7 cellular contexts compared by ENCODE assay signal in the genomic region with DNA sequence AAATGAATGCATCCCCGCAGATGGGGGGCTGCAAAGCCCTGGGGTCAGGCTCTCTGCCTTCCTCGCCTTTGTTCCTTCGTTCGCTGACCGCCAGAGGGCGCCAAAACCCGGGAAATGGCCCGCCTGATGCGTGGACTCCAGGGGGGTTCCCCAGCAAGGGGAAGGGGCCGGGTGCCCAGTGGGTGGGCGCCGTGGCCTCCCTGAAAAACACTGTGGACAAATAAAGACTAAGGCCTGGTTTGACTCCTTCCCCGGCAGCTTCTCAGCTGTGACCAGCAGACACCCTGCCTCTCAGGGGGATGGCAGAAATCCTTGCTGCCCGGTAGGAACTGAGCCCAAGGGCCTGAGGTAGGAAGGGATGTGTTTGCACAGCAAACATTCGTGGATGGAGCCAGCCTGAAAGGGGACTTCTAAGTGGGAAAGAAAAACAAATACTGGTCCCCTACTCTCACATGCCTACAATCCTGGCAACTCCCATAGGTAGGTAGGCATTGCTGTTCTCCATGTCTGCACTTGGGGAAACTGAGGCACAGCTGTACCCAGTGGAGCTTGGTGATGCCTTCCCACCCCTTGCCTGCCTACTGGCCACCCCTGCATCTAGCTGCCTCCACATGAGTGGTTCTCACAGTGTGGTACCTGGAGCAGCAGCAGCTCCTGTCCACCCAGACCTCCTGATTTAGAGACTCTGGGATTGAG. TPM values are rescaled to one million over a fixed set of nuclear protein-coding genes. Genes with fewer than 3 reads are reported as not detected.
DNase-seq lines count a peak whose midpoint lies in the region; ATAC-seq and TF ChIP-seq lines count a peak whose summit lies in the region.

No MANE protein-coding gene starts in this region.

- no peaks in the 10 kb centered on the region for H3K27me3 ChIP-seq in thoracic aorta (replicated peaks; ENCODE audit: insufficient read depth)

- ATAC-seq in thoracic aorta (ENCODE audit: insufficient number of reproducible peaks, low FRiP score, low read depth) (no peak), GM19397 (IDR thresholded peaks at IDR 0.05; ENCODE audit: unreplicated experiment) (no peak)

- in situ Hi-C loops in GM13976 (cut with MboI; ENCODE audit: low sequenced_read_pairs, unreplicated experiment) = loop anchor here (5.0 kb wide), 1 partner anchor 214 kb away; no protein-coding TSS in a partner anchor

- H3K27ac ChIP-seq in thoracic aorta = peak overlapping the region in 1 of 2 donors; percentile 75

- no peaks in the 10 kb centered on the region for H3K9me3 ChIP-seq in thoracic aorta

- peaks cover 22 to 39% of the 10 kb centered on the region in 2 donors for H3K4me1 ChIP-seq in thoracic aorta (ENCODE audit: control insufficient read depth in 1 of 2, low read depth in 2 of 2)

- TF ChIP-seq CTCF in GM13976 (IDR thresholded peaks at IDR 0.05; ENCODE audit: borderline replicate concordance, control extremely low read depth, extremely low read depth, insufficient read depth, missing control alignments) (peak; percentile 83), epithelial cell of esophagus (IDR thresholded peaks at IDR 0.05; ENCODE audit: insufficient read depth, low read depth, low read length, missing control alignments) (peak; percentile 78), thoracic aorta (IDR thresholded peaks at IDR 0.05) (peak; percentile 91)

- DNase-seq in GM13976 (ENCODE audit: low spot score) (peak; percentile 84), NCI-H2227 treated with DMSO at 0.1 percent for 48 hours (lab: John Stamatoyannopoulos, UW) (peak; percentile 5), epithelial cell of esophagus (ENCODE audit: low read depth) (no peak), nucleus accumbens (lab: John Stamatoyannopoulos, UW) (peak in 44 of 56 donors; percentile 8 to 83 (median 42)), thoracic aorta (ENCODE audit: low spot score) (no peak)
- peak; percentile 78 for DNase-seq in activated CD8-positive, alpha-beta memory T cell treated with anti-CD3 and anti-CD28 coated beads, Interleukin-2, amount 50 U/mL, for 4 hours

- no peaks in the 10 kb centered on the region for H3K36me3 ChIP-seq in thoracic aorta

- H3K4me3 ChIP-seq in epithelial cell of esophagus (ENCODE audit: low read length) = no peak overlapping the region
- H3K4me3 ChIP-seq in thoracic aorta = peak overlapping the region; percentile 51

RNA-seq across cellular contexts. Expression of gene DUSP1, which starts 57.7 kb away (rescaled TPM):
- total RNA-seq in thoracic aorta = 1,000 to 10,000 TPM in 1 of 2 donors, 100 to 1,000 TPM in 1; 813 to 3,699 TPM

Comparison
In these comparisons a context has a peak if more than half of its experiments do, and no peak if none do; other contexts are left out.
1. DNase-seq: peak in GM13976 (single experiment), NCI-H2227 treated with DMSO at 0.1 percent for 48 hours (single experiment), activated CD8-positive, alpha-beta memory T cell treated with anti-CD3 and anti-CD28 coated beads, Interleukin-2, amount 50 U/mL, for 4 hours (single experiment) and nucleus accumbens (44 of 56); none in epithelial cell of esophagus (single experiment) and thoracic aorta (single experiment).
2. Peak in every context shown above with its lines, with median percentiles within 50 percentile points of each other: CTCF ChIP-seq.